In genomic region chr22:22989856-22990255, GRCh38 we compare ENCODE assay signal across 29 cellular contexts.
"Had no signal": no experiment of that assay in that cellular context is flagged by ENCODE, and none has a peak within 500 bp of the region (broad histone marks: within the 10 kb centered on the region; RNA-seq: fewer than 3 reads in every experiment).

No MANE protein-coding gene starts in this region.

- ATAC-seq: activated CD8-positive, alpha-beta memory T cell treated with anti-CD3 and anti-CD28 coated beads, Interleukin-2, amount 10 ng/mL, durations not matched to agents 7 days and 5 days; activated CD8-positive, alpha-beta T cell treated with anti-CD3 and anti-CD28 coated beads, Interleukin-2, amount 10 ng/mL, durations not matched to agents 7 days and 5 days; activated naive CD8-positive, alpha-beta T cell treated with anti-CD3 and anti-CD28 coated beads, Interleukin-2, amount 50 U/mL, for 24 hours had no signal

- DNase-seq: activated B cell treated with CpG ODN at 0.5 μM for 24 hours; activated CD4-positive, alpha-beta memory T cell treated with anti-CD3 and anti-CD28 coated beads, Interleukin-2, amount 10 ng/mL, durations not matched to agents 7 days and 5 days; activated CD4-positive, alpha-beta T cell treated with anti-CD3 and anti-CD28 coated beads for 4 hours; activated CD4-positive, alpha-beta T cell treated with anti-CD3 and anti-CD28 coated beads, Interleukin-2, amount 10 ng/mL, durations not matched to agents 24 days and 14 days; activated CD4-positive, alpha-beta T cell treated with anti-CD3 and anti-CD28 coated beads, Interleukin-2, amount 50 U/mL, for 1 hour; activated CD4-positive, alpha-beta T cell treated with anti-CD3 and anti-CD28 coated beads, Interleukin-2, amount 50 U/mL, for 48 hours; activated CD4-positive, CD25-positive, alpha-beta regulatory T cell treated with anti-CD3 and anti-CD28 coated beads, Interleukin-2, amount 50 U/mL, for 72 hours; activated CD8-positive, alpha-beta memory T cell treated with anti-CD3 and anti-CD28 coated beads for 24 hours; activated CD8-positive, alpha-beta memory T cell treated with anti-CD3 and anti-CD28 coated beads, Interleukin-2, amount 10 ng/mL, durations not matched to agents 7 days and 5 days; activated CD8-positive, alpha-beta memory T cell treated with anti-CD3 and anti-CD28 coated beads, Interleukin-2, amount 50 U/mL, for 48 hours; activated CD8-positive, alpha-beta T cell treated with anti-CD3 and anti-CD28 coated beads, Interleukin-2, amount 10 ng/mL, durations not matched to agents 7 days and 5 days; activated effector memory CD4-positive, alpha-beta T cell treated with Interleukin-2 at 50 U/mL for 16 hours; activated gamma-delta T cell; activated naive CD4-positive, alpha-beta T cell treated with anti-CD3 and anti-CD28 coated beads, Interleukin-2, amount 10 ng/mL, durations not matched to agents 7 days and 5 days; activated naive CD4-positive, alpha-beta T cell treated with Interleukin-2 at 50 U/mL for 16 hours; activated naive CD8-positive, alpha-beta T cell treated with anti-CD3 and anti-CD28 coated beads, Interleukin-2, amount 10 ng/mL, durations not matched to agents 7 days and 5 days; activated naive CD8-positive, alpha-beta T cell treated with anti-CD3 and anti-CD28 coated beads, Interleukin-2, amount 50 U/mL, for 24 hours; activated T-cell treated with anti-CD3 and anti-CD28 coated beads, Interleukin-2, amount 50 U/mL, for 24 hours; activated T-cell treated with anti-CD3 and anti-CD28 coated beads, Interleukin-2, amount 50 U/mL, for 48 hours; amygdala; anterior cingulate cortex; caudate nucleus; cerebellar nuclear complex; colonic mucosa; T-helper 2 cell; T-helper 9 cell had no signal

- H3K4me3 ChIP-seq: ascending aorta, cardiac muscle cell, colonic mucosa had no signal

- H3K9me3 ChIP-seq: ascending aorta, colonic mucosa had no signal

- H3K27me3 ChIP-seq: ascending aorta, cardiac muscle cell, colonic mucosa had no signal

- H3K4me1 ChIP-seq: ascending aorta, colonic mucosa had no signal

- H3K27ac ChIP-seq: ascending aorta, cardiac muscle cell, colonic mucosa, VCaP had no signal

- H3K36me3 ChIP-seq: ascending aorta, cardiac muscle cell, colonic mucosa had no signal
